In the genomic region with DNA sequence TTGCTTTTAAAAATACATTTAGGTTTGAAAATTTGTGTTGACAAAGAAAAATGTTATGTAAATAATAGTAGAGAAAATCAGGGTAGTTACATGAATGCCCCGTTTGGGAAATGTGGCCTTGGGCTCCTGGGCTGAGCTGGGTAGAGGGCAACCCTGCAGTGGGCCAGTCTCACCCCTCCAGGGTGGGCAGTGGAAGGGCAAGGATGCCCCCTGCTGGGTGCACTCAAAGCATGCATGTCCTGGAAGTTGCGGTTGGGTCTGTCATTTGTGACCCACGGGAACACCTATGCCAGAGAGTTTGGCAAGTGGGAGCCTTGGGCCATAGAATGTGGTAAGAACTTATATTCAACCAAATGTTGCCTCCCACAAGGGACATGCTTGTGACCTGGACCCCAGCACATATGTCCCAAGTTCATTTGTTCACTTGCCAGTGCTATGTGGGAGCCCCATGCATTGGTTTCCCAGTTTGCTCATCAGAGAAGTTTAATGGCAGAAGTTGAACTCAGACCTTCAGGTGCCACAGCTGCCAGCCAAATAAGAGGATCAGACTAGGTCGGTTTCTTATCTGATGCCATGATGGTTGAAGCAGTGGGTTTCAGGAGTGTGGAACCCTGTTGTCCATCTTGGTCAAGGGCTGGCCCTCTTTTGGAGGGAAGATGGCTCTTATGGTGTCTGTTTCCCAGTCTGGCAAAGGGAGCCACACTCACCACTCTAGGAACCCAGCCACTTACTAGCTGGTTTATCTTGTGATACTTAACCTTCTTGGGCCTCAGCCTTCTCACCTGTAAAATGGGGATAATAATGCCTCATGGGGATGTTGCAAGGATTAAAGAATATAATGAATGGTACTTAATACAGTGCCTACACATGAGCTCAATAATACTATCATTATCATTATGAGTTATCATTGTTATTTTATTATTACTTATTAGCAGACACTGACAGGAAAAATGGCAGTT, we compare ENCODE assay signal across 8 cellular contexts. TPM values are rescaled to one million over a fixed set of nuclear protein-coding genes. Genes with fewer than 3 reads are reported as not detected.
A peak's percentile ranks its signal among the peaks of the same experiment; 100 is the strongest.
DNase-seq lines count a peak whose midpoint lies in the region; ATAC-seq and TF ChIP-seq lines count a peak whose summit lies in the region.

No MANE protein-coding gene starts in this region.

- CTCF ChIA-PET in PC-9 (lab: Charles Lee) = interaction anchor here (0.6 to 1.9 kb wide), 3 partner anchors 19 to 65 kb away, joined by 5 to 11 read pairs (median 5); no protein-coding TSS in a partner anchor

- H3K27ac ChIP-seq in PC-9 = no peak overlapping the region
- peak overlapping the region; percentile 72 for H3K27ac ChIP-seq in cardiac muscle cell
- no peak overlapping the region for H3K27ac ChIP-seq in sigmoid colon

- ATAC-seq in GM19455 (IDR thresholded peaks at IDR 0.05; ENCODE audit: unreplicated experiment) (no peak), GM21447 (IDR thresholded peaks at IDR 0.05; ENCODE audit: unreplicated experiment) (no peak)

- TF ChIP-seq EP300 in sigmoid colon (IDR thresholded peaks at IDR 0.05) = no peak

- H3K4me1 Mint-ChIP-seq in activated T-helper 2 cell treated with anti-CD3 and anti-CD28 coated beads, Interferon-gamma antibody, Interleukin-2, Interleukin-4, amounts not matched to agents 10 μg/mL and 5 μg/mL and 100 μg/mL, durations not matched to agents 14 hours and 24 hours and 36 hours (ENCODE audit: low read depth) = peaks cover 26% of the 10 kb centered on the region

- peak overlapping the region; percentile 21 for H3K27ac Mint-ChIP-seq in activated T-helper 2 cell treated with anti-CD3 and anti-CD28 coated beads, Interferon-gamma antibody, Interleukin-2, Interleukin-4, amounts not matched to agents 10 μg/mL and 5 μg/mL and 100 μg/mL, durations not matched to agents 14 hours and 24 hours and 36 hours

- no peaks in the 10 kb centered on the region for H3K27me3 ChIP-seq in PC-9 (ENCODE audit: insufficient read depth, low read depth)
- H3K27me3 ChIP-seq in cardiac muscle cell = peaks cover 6% of the 10 kb centered on the region
- no peaks in the 10 kb centered on the region for H3K27me3 ChIP-seq in sigmoid colon

- WGBS in sigmoid colon, 2 donors = 13 to 24% methylated on average over 4 of the region's 4 CpGs

- peaks cover 5% of the 10 kb centered on the region for H3F3A ChIP-seq in PC-9 (ENCODE audit: insufficient read depth, low read depth)

- H3K4me3 ChIP-seq in PC-9 = no peak overlapping the region
- no peak overlapping the region for H3K4me3 ChIP-seq in cardiac muscle cell
- H3K4me3 ChIP-seq in sigmoid colon = no peak overlapping the region

- no TSS peak for BruUV-seq in PC-9 (replicated peaks; lab: Mats Ljungman, UMichigan)

- H2AFZ ChIP-seq in PC-9 = no peak overlapping the region

- POLR2A ChIA-PET in PC-9 (lab: Charles Lee; ENCODE audit: unreplicated experiment) = interaction anchor here (0.5 to 0.7 kb wide), 2 partner anchors 31 to 377 kb away, joined by 3 to 5 read pairs; a partner anchor contains a TSS

- peaks cover 9% of the 10 kb centered on the region for H3K4me1 ChIP-seq in PC-9 (replicated peaks; ENCODE audit: insufficient read depth)
- H3K4me1 ChIP-seq in cardiac muscle cell (ENCODE audit: low read depth) = peaks cover 46% of the 10 kb centered on the region
- peaks cover 0 to 12% (median 4%) of the 10 kb centered on the region in 4 donors for H3K4me1 ChIP-seq in sigmoid colon

- H3K9me2 ChIP-seq in PC-9 (ENCODE audit: insufficient read depth) = no peaks in the 10 kb centered on the region

- H3K9me3 Mint-ChIP-seq in activated T-helper 2 cell treated with anti-CD3 and anti-CD28 coated beads, Interferon-gamma antibody, Interleukin-2, Interleukin-4, amounts not matched to agents 10 μg/mL and 5 μg/mL and 100 μg/mL, durations not matched to agents 14 hours and 24 hours and 36 hours = no peaks in the 10 kb centered on the region

- TF ChIP-seq POLR2A in sigmoid colon (IDR thresholded peaks at IDR 0.05) = no peak

- no peaks in the 10 kb centered on the region for H4K20me1 ChIP-seq in PC-9 (ENCODE audit: insufficient read depth)

- H3K9me3 ChIP-seq in PC-9 (ENCODE audit: insufficient read depth, low read depth) (no peaks in the 10 kb centered on the region), cardiac muscle cell (ENCODE audit: low read depth) (no peaks in the 10 kb centered on the region), sigmoid colon (no peaks in the 10 kb centered on the region)

- peak; percentile 57 for DNase-seq in activated gamma-delta T cell treated with Interleukin-2 at 50 U/mL for 16 hours
- DNase-seq in activated gamma-delta T cell (lab: John Stamatoyannopoulos, UW) = no peak
- peak in 1 of 2 experiments; percentile 55 for DNase-seq in PC-9
- DNase-seq in activated T-helper 2 cell treated with anti-CD3 and anti-CD28 coated beads, Interferon-gamma antibody, Interleukin-2, Interleukin-4, amounts not matched to agents 10 μg/mL and 5 μg/mL and 100 μg/mL, durations not matched to agents 14 hours and 24 hours and 36 hours (ENCODE audit: low spot score) = peak; percentile 48
- DNase-seq in cardiac muscle cell (ENCODE audit: low read depth in 1 of 2, low spot score in 1 of 2) = peak; percentile 59 to 82
- DNase-seq in sigmoid colon = peak; percentile 72

- H3K27me3 Mint-ChIP-seq in activated T-helper 2 cell treated with anti-CD3 and anti-CD28 coated beads, Interferon-gamma antibody, Interleukin-2, Interleukin-4, amounts not matched to agents 10 μg/mL and 5 μg/mL and 100 μg/mL, durations not matched to agents 14 hours and 24 hours and 36 hours (ENCODE audit: low read depth) = peaks cover 24% of the 10 kb centered on the region

- H3K36me3 ChIP-seq in PC-9 (ENCODE audit: low read depth) = no peaks in the 10 kb centered on the region
- H3K36me3 ChIP-seq in cardiac muscle cell = no peaks in the 10 kb centered on the region
- no peaks in the 10 kb centered on the region for H3K36me3 ChIP-seq in sigmoid colon

- intact Hi-C loops in PC-9 (cut with micrococcal nuclease; ENCODE audit: unreplicated experiment) (loop anchor here (1.0 kb wide), 1 partner anchor 31 kb away; no protein-coding TSS in a partner anchor), sigmoid colon (cut with DNase I) (loop anchor here (1.0 kb wide), 1 partner anchor 31 kb away; no protein-coding TSS in a partner anchor)
- intact Hi-C loops in activated T-helper 2 cell treated with anti-CD3 and anti-CD28 coated beads, Interferon-gamma antibody, Interleukin-2, Interleukin-4, amounts not matched to agents 10 μg/mL and 5 μg/mL and 100 μg/mL, durations not matched to agents 14 hours and 24 hours and 36 hours (cut with micrococcal nuclease) = loop anchor here (1.0 kb wide), 1 partner anchor 31 kb away; no protein-coding TSS in a partner anchor

- no peaks in the 10 kb centered on the region for H3K79me2 ChIP-seq in PC-9 (ENCODE audit: low read depth)

- H3K4me3 Mint-ChIP-seq in activated T-helper 2 cell treated with anti-CD3 and anti-CD28 coated beads, Interferon-gamma antibody, Interleukin-2, Interleukin-4, amounts not matched to agents 10 μg/mL and 5 μg/mL and 100 μg/mL, durations not matched to agents 14 hours and 24 hours and 36 hours (ENCODE audit: low read depth) = peak overlapping the region; percentile 64

- no peak overlapping the region for H3K4me2 ChIP-seq in PC-9

- no peaks in the 10 kb centered on the region for H3K36me3 Mint-ChIP-seq in activated T-helper 2 cell treated with anti-CD3 and anti-CD28 coated beads, Interferon-gamma antibody, Interleukin-2, Interleukin-4, amounts not matched to agents 10 μg/mL and 5 μg/mL and 100 μg/mL, durations not matched to agents 14 hours and 24 hours and 36 hours (ENCODE audit: low read depth)

- TF ChIP-seq CTCF in PC-9 (conservative IDR thresholded peaks at IDR 0.05) = peak; percentile 74
- peak; percentile 80 for TF ChIP-seq CTCF in cardiac muscle cell (IDR thresholded peaks at IDR 0.05; ENCODE audit: low read depth, low read length)
- TF ChIP-seq CTCF in sigmoid colon (IDR thresholded peaks at IDR 0.05) = peak; percentile 68 to 75 (median 72)

RNA-seq across cellular contexts. Expression of a gene that starts 2.5 kb away (rescaled TPM):
- 0.92 and 1.6 TPM in 2 replicates for total RNA-seq in PC-9 (2021)
- 96.3 and 98.9 TPM in 2 replicates for total RNA-seq in activated T-helper 2 cell treated with anti-CD3 and anti-CD28 coated beads, Interferon-gamma antibody, Interleukin-2, Interleukin-4, amounts not matched to agents 10 μg/mL and 5 μg/mL and 100 μg/mL, durations not matched to agents 14 hours and 24 hours and 36 hours
- 16.9 and 41.2 TPM in 2 replicates for total RNA-seq in cardiac muscle cell
- 28.3 and 45.9 TPM in 2 replicates for polyA plus RNA-seq in cardiac muscle cell
- total RNA-seq in sigmoid colon = 10 to 100 TPM in 2 of 4 donors, 1 to 10 TPM in 2; 5.4 to 12.5 (median 9.4) TPM
- 10 to 100 TPM in 1 of 3 donors, 1 to 10 TPM in 2; 2.4 to 27.5 (median 2.8) TPM for polyA plus RNA-seq in sigmoid colon

RNA-seq across cellular contexts. Expression of a gene that starts 13.2 kb away (rescaled TPM):
- 2.4 and 3.1 TPM in 2 replicates for total RNA-seq in PC-9 (2021)
- total RNA-seq in activated T-helper 2 cell treated with anti-CD3 and anti-CD28 coated beads, Interferon-gamma antibody, Interleukin-2, Interleukin-4, amounts not matched to agents 10 μg/mL and 5 μg/mL and 100 μg/mL, durations not matched to agents 14 hours and 24 hours and 36 hours = 16.7 and 17.9 TPM in 2 replicates
- 133 and 217 TPM in 2 replicates for total RNA-seq in cardiac muscle cell
- polyA plus RNA-seq in cardiac muscle cell = 186 and 330 TPM in 2 replicates
- 10 to 100 TPM; 41.0 to 63.1 (median 51.8) TPM for total RNA-seq in sigmoid colon
- 10 to 100 TPM in 1 of 3 donors, 1 to 10 TPM in 2; 6.6 to 13.4 (median 9.0) TPM for polyA plus RNA-seq in sigmoid colon

RNA-seq across cellular contexts. Expression of a gene that starts 27.4 kb away (rescaled TPM):
- total RNA-seq in PC-9 (2021) = not detected in 2 replicates
- 0.41 and 0.48 TPM in 2 replicates for total RNA-seq in activated T-helper 2 cell treated with anti-CD3 and anti-CD28 coated beads, Interferon-gamma antibody, Interleukin-2, Interleukin-4, amounts not matched to agents 10 μg/mL and 5 μg/mL and 100 μg/mL, durations not matched to agents 14 hours and 24 hours and 36 hours
- 24.4 and 104 TPM in 2 replicates for total RNA-seq in cardiac muscle cell
- 13.7 and 45.7 TPM in 2 replicates for polyA plus RNA-seq in cardiac muscle cell
- total RNA-seq in sigmoid colon = 1 to 10 TPM in 1 of 4 donors, not detected in 3; 1.6 TPM
- polyA plus RNA-seq in sigmoid colon = not detected

RNA-seq across cellular contexts. Expression of a gene that starts 30.5 kb away (rescaled TPM):
- total RNA-seq in PC-9 (2021) (141 and 168 TPM in 2 replicates), cardiac muscle cell (8.2 and 9.6 TPM in 2 replicates), sigmoid colon (10 to 100 TPM; 43.9 to 97.2 (median 65.3) TPM)
- total RNA-seq in activated T-helper 2 cell treated with anti-CD3 and anti-CD28 coated beads, Interferon-gamma antibody, Interleukin-2, Interleukin-4, amounts not matched to agents 10 μg/mL and 5 μg/mL and 100 μg/mL, durations not matched to agents 14 hours and 24 hours and 36 hours = 0.34 and 0.41 TPM in 2 replicates
- polyA plus RNA-seq in cardiac muscle cell (12.5 and 14.6 TPM in 2 replicates), sigmoid colon (10 to 100 TPM in 1 of 3 donors, 1 to 10 TPM in 2; 5.1 to 33.4 (median 7.8) TPM)

RNA-seq across cellular contexts. Expression of a gene that starts 40.6 kb away (rescaled TPM):
- not detected in 2 replicates for total RNA-seq in PC-9 (2021)
- not detected in 2 replicates for total RNA-seq in activated T-helper 2 cell treated with anti-CD3 and anti-CD28 coated beads, Interferon-gamma antibody, Interleukin-2, Interleukin-4, amounts not matched to agents 10 μg/mL and 5 μg/mL and 100 μg/mL, durations not matched to agents 14 hours and 24 hours and 36 hours
- not detected in 2 replicates for total RNA-seq in cardiac muscle cell
- polyA plus RNA-seq in cardiac muscle cell = not detected in 2 replicates
- total RNA-seq in sigmoid colon = 1 to 10 TPM in 1 of 4 donors, not detected in 3; 8.2 TPM
- over 10,000 TPM; 12,817 to 35,077 (median 19,474) TPM for polyA plus RNA-seq in sigmoid colon
